ENCODE assay signal across 8 cellular contexts in genomic region chr16:19907161-19907992, GRCh38. TPM values are rescaled to one million over a fixed set of nuclear protein-coding genes. Genes with fewer than 3 reads are reported as not detected.
DNase-seq lines count a peak whose midpoint lies in the region; ATAC-seq and TF ChIP-seq lines count a peak whose summit lies in the region.

No MANE protein-coding gene starts in this region.

- H3K9me2 ChIP-seq in Karpas-422 (replicated peaks; ENCODE audit: insufficient read depth, low read length): no peaks in the 10 kb centered on the region

- no peak overlapping the region for H3K27ac ChIP-seq in Karpas-422 (ENCODE audit: low read length)
- H3K27ac ChIP-seq in SJSA1: no peak overlapping the region
- no peak overlapping the region for H3K27ac ChIP-seq in trophoblast cell (ENCODE audit: low read depth, low read length)
- H3K27ac ChIP-seq in upper lobe of right lung: no peak overlapping the region

- H3K4me2 ChIP-seq in Karpas-422 (ENCODE audit: low read depth, low read length, poor library complexity, severe bottlenecking) (no peak overlapping the region), trophoblast cell (ENCODE audit: low read length) (no peak overlapping the region)

- TF ChIP-seq CTCF in AG04449 (IDR thresholded peaks at IDR 0.05; ENCODE audit: insufficient read depth, low read length, missing control alignments): peak; percentile 100
- peak; percentile 94 for TF ChIP-seq CTCF in upper lobe of right lung (IDR thresholded peaks at IDR 0.05)

- CTCF ChIA-PET in AG04449 (lab: Yijun Ruan, JAX): interaction anchor here (0.6 to 11.2 kb wide), 39 partner anchors 8 to 551 kb away, joined by 3 to 334 read pairs (median 4); partner anchors contain the start of gene GPRC5B

- H3K23ac ChIP-seq in trophoblast cell (ENCODE audit: low read length): no peak overlapping the region

- H3K4me3 ChIP-seq in AG04449 (ENCODE audit: low read depth, low read length) (no peak overlapping the region), Karpas-422 (ENCODE audit: low read length) (no peak overlapping the region), SJSA1 (no peak overlapping the region), trophoblast cell (ENCODE audit: low read depth, low read length) (no peak overlapping the region), upper lobe of right lung (no peak overlapping the region)

- H2BK5ac ChIP-seq in trophoblast cell (ENCODE audit: low read depth, low read length, poor library complexity): no peak overlapping the region

- H2AFZ ChIP-seq in Karpas-422 (ENCODE audit: low read length): no peak overlapping the region
- H2AFZ ChIP-seq in trophoblast cell (ENCODE audit: insufficient read depth, low read length, poor library complexity): no peak overlapping the region

- H3K27me3 ChIP-seq in Karpas-422 (ENCODE audit: low read length): no peaks in the 10 kb centered on the region
- H3K27me3 ChIP-seq in SJSA1 (replicated peaks): no peaks in the 10 kb centered on the region
- H3K27me3 ChIP-seq in trophoblast cell (ENCODE audit: insufficient read depth, low read length): no peaks in the 10 kb centered on the region
- H3K27me3 ChIP-seq in upper lobe of right lung: peaks cover 23% of the 10 kb centered on the region

- POLR2A ChIA-PET in AG04449 (lab: Yijun Ruan, JAX): no interaction called here

- H3K36me3 ChIP-seq in Karpas-422 (ENCODE audit: insufficient read depth, low read length): no peaks in the 10 kb centered on the region
- H3K36me3 ChIP-seq in SJSA1: no peaks in the 10 kb centered on the region
- H3K36me3 ChIP-seq in trophoblast cell (ENCODE audit: control insufficient read depth in 1 of 2, insufficient read depth in 2 of 2, low read length in 2 of 2): no peaks in the 10 kb centered on the region
- H3K36me3 ChIP-seq in upper lobe of right lung: no peaks in the 10 kb centered on the region

- no peak overlapping the region for H3K4ac ChIP-seq in trophoblast cell (ENCODE audit: low read depth, low read length)

- DNase-seq in AG04449 (ENCODE audit: low read depth, low spot score): no peak
- DNase-seq in Karpas-422: peak; percentile 79
- DNase-seq in SJSA1 (ENCODE audit: low read depth in 1 of 2, low spot score in 2 of 2): peak; percentile 59 to 71
- DNase-seq in activated gamma-delta T cell treated with Interleukin-2 at 50 U/mL for 16 hours: peak; percentile 60
- DNase-seq in germinal center (ENCODE audit: low spot score): peak; percentile 75
- DNase-seq in trophoblast cell: peak; percentile 40 to 70
- DNase-seq in upper lobe of right lung: peak; percentile 77

- no peak overlapping the region for H2AK5ac ChIP-seq in trophoblast cell (ENCODE audit: low read length)

- H2BK120ac ChIP-seq in trophoblast cell (ENCODE audit: insufficient read depth, low read length, poor library complexity): no peak overlapping the region

- H3K18ac ChIP-seq in trophoblast cell (ENCODE audit: low read length): no peak overlapping the region

- H3K9me3 ChIP-seq in Karpas-422 (ENCODE audit: low read length) (no peaks in the 10 kb centered on the region), SJSA1 (replicated peaks) (no peaks in the 10 kb centered on the region), trophoblast cell (ENCODE audit: insufficient read depth, low read depth, low read length) (peaks cover 2% of the 10 kb centered on the region), upper lobe of right lung (no peaks in the 10 kb centered on the region)

- no peaks in the 10 kb centered on the region for H3K79me1 ChIP-seq in trophoblast cell (ENCODE audit: low read length)

- H4K8ac ChIP-seq in trophoblast cell (ENCODE audit: low read depth, low read length): no peak overlapping the region

- H3K79me2 ChIP-seq in Karpas-422 (ENCODE audit: low read length) (no peaks in the 10 kb centered on the region), trophoblast cell (ENCODE audit: control insufficient read depth, insufficient read depth, low read length, poor library complexity) (no peaks in the 10 kb centered on the region)

- H4K20me1 ChIP-seq in Karpas-422 (ENCODE audit: insufficient read depth, low read depth, low read length): no peaks in the 10 kb centered on the region

- WGBS in trophoblast cell (ENCODE audit: extremely low coverage, insufficient coverage, insufficient read length): no CpG with 5 or more reads among the region's 24 CpGs

- H2BK12ac ChIP-seq in trophoblast cell (ENCODE audit: low read length): no peak overlapping the region

- H3K4me1 ChIP-seq in Karpas-422 (ENCODE audit: low read length) (no peaks in the 10 kb centered on the region), SJSA1 (replicated peaks) (no peaks in the 10 kb centered on the region), trophoblast cell (ENCODE audit: control insufficient read depth in 1 of 2, insufficient read depth in 2 of 2, low read length in 2 of 2) (no peaks in the 10 kb centered on the region), upper lobe of right lung (no peaks in the 10 kb centered on the region)

- peak; percentile 87 for ATAC-seq in GM18867 (IDR thresholded peaks at IDR 0.05; ENCODE audit: unreplicated experiment)
- ATAC-seq in upper lobe of right lung: peak; percentile 95

- intact Hi-C loops in upper lobe of right lung (cut with DNase I): loop anchor here (10.0 kb wide), 1 partner anchor 477 kb away; no protein-coding TSS in a partner anchor

- no peak overlapping the region for H3K9ac ChIP-seq in Karpas-422 (ENCODE audit: low read length)
- H3K9ac ChIP-seq in trophoblast cell (ENCODE audit: low read length): no peak overlapping the region

- no peak overlapping the region for H4K12ac ChIP-seq in trophoblast cell (ENCODE audit: low read depth, low read length)

- H4K91ac ChIP-seq in trophoblast cell (ENCODE audit: low read depth, low read length): no peak overlapping the region

- H3K14ac ChIP-seq in trophoblast cell (ENCODE audit: low read length): no peak overlapping the region

RNA-seq across cellular contexts. Expression of gene GPRC5B, which starts 22.7 kb away (rescaled TPM):
- not detected in 2 replicates for total RNA-seq in Karpas-422 (2014; rRNA removed; shearing (Covaris generic); ENCODE audit: low replicate concordance)
- total RNA-seq in SJSA1 (2014; rRNA removed; shearing (Covaris generic)): 5.8 and 12.1 TPM in 2 replicates
- polyA plus RNA-seq in trophoblast cell (2013): 42.9 and 43.4 TPM in 2 replicates
- total RNA-seq in upper lobe of right lung: 21.1 TPM
